In the genomic region with DNA sequence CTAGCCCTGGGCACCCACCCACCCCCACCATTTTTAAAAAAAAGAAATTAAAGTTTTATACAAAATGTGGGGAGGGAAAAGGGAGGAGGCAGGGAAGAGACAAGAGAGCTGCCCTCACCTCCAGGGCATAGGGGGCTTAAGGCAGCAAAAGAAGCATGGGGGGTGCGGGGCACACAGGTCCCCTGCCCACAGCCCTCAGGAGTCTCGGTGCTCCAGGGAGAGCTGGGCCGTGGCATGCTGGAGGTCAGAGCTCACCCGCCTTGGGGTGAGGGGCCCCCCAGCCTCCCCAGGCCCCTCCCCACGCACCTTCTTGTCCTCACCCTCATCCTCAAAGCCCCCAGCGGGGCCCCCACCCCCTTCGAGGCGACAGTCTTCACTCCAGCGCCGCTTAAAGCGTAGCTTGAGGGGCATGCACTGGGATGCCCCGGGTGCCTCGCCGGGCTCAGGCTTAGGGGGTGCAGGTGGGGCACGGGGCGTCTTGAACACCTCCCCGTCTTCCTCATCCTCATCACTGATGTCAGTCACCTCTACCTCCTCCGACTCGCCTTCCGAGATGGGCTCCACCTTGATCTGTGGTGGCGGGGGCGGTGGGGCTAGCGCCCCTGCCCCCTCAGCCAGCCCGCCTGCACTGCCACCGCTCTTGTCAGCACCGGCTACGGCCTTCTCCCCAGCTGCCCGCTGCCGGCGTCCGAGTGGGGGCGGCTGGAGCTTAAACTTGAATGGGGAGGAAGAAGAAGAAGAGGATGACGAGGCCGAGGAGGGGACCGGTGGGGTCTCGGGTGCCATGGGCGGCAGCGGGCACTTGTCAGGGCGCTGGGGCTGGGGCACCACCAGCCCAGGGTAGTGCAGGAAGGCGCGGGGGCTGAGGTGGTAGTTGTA, we compare ENCODE assay signal across 25 cellular contexts. TPM values are rescaled to one million over a fixed set of nuclear protein-coding genes. Genes with fewer than 3 reads are reported as not detected.
DNase-seq lines count a peak whose midpoint lies in the region; ATAC-seq, FAIRE-seq and TF ChIP-seq lines count a peak whose summit lies in the region.
"Had no signal": no experiment of that assay in that cellular context is flagged by ENCODE, and none has a peak within 500 bp of the region (broad histone marks: within the 10 kb centered on the region; RNA-seq: fewer than 3 reads in every experiment).

No MANE protein-coding gene starts in this region.

- no peak overlapping the region for H3K4me2 ChIP-seq in K562 (ENCODE audit: insufficient read depth, low read length)
- no peak overlapping the region for H3K4me2 ChIP-seq in osteoblast (ENCODE audit: insufficient read depth, low read length)
- H3K4me2 ChIP-seq: neural progenitor cell had no signal

- H3K79me2 ChIP-seq in K562 (ENCODE audit: control insufficient read depth, insufficient read depth, low read length) = peaks cover 50% of the 10 kb centered on the region
- H3K79me2 ChIP-seq in osteoblast (ENCODE audit: insufficient read depth, low read length) = peaks cover 64% of the 10 kb centered on the region

- H3K9me3 ChIP-seq in K562 (replicated peaks; ENCODE audit: control insufficient read depth, insufficient read depth, low read depth, low read length) (no peaks in the 10 kb centered on the region), osteoblast (ENCODE audit: low read depth, low read length) (no peaks in the 10 kb centered on the region)
- H3K9me3 ChIP-seq: SJSA1, stomach had no signal

- H3K9me3 Mint-ChIP-seq in Calu3 (ENCODE audit: low read depth, unreplicated experiment) = no peaks in the 10 kb centered on the region
- H3K9me3 Mint-ChIP-seq: IgD-negative memory B cell, neural progenitor cell had no signal

- TF ChIP-seq POLR2A in K562 (conservative IDR thresholded peaks at IDR 0.05) = peak; percentile 34; the same call in 1 of the 2 replicates

- H3K4me1 ChIP-seq in K562 (replicated peaks in 1 of 2; ENCODE audit: control insufficient read depth in 2 of 2, insufficient read depth in 2 of 2, low read length in 2 of 2) (peaks cover 25 to 58% of the 10 kb centered on the region in 2 experiments), osteoblast (ENCODE audit: insufficient read depth, low read length) (peaks cover 61% of the 10 kb centered on the region)

- H3K27ac Mint-ChIP-seq in Calu3 (ENCODE audit: unreplicated experiment) = peak overlapping the region; percentile 22
- H3K27ac Mint-ChIP-seq: neural progenitor cell had no signal

- WGBS in K562 (ENCODE audit: insufficient coverage, low coverage, missing lambda C conversion rate) = 89% methylated on average over 32 of the region's 41 CpGs

- in situ Hi-C loops in K562 (cut with MboI) = no loop called here

- DNase-seq in Calu3 (no peak), K562 (ENCODE audit: extremely low read depth in 1 of 4, low spot score in 3 of 4) (no peak), osteoblast (ENCODE audit: insufficient read length, low spot score, missing footprints) (peak; percentile 68), NCI-H187 treated with DMSO at 0.1 percent for 48 hours (lab: John Stamatoyannopoulos, UW) (no peak), inferior parietal cortex (ENCODE audit: extremely low spot score) (no peak), NCI-H1417 (lab: John Stamatoyannopoulos, UW) (no peak), amygdala (lab: John Stamatoyannopoulos, UW) (no peak)
- DNase-seq: activated CD4-positive, CD25-positive, alpha-beta regulatory T cell treated with anti-CD3 and anti-CD28 coated beads, Interleukin-2, amount 50 U/mL, for 72 hours; activated gamma-delta T cell; AML-193; effector CD4-positive, alpha-beta T cell; islet precursor cell; midbrain; MV-4-11; NCI-H524 treated with DMSO at 0.1 percent for 48 hours; retina; stomach; T-helper 9 cell had no signal

- no TSS peak for BruUV-seq in Calu3 (replicated peaks; lab: Mats Ljungman, UMichigan)
- BruUV-seq in K562 (replicated peaks; lab: Mats Ljungman, UMichigan) = no TSS peak

- TF ChIP-seq CTCF in 22Rv1 (IDR thresholded peaks at IDR 0.05) (no peak), Calu3 (IDR thresholded peaks at IDR 0.05; ENCODE audit: unreplicated experiment) (no peak), K562 (IDR thresholded peaks at IDR 0.05 in 2 of 3, conservative IDR thresholded peaks at IDR 0.05 in 1 of 3; ENCODE audit: insufficient read depth in 2 of 3, low read depth in 1 of 3, low read length in 3 of 3) (no peak), osteoblast (IDR thresholded peaks at IDR 0.05; ENCODE audit: extremely low read depth, low read depth, low read length) (no peak)

- POLR2A ChIA-PET in K562 (lab: Yijun Ruan, JAX) = interaction anchor here (1.0 kb wide), 1 partner anchor 56 kb away, joined by 3 read pairs; no protein-coding TSS in a partner anchor

- H2AFZ ChIP-seq in K562 (ENCODE audit: low read depth, low read length) (no peak overlapping the region), osteoblast (ENCODE audit: low read length) (no peak overlapping the region)
- H2AFZ ChIP-seq: neural progenitor cell had no signal

- H3K27me3 ChIP-seq in K562 (ENCODE audit: control insufficient read depth in 2 of 2, insufficient read depth in 2 of 2, low read length in 2 of 2) (no peaks in the 10 kb centered on the region), osteoblast (ENCODE audit: insufficient read depth, low read length) (no peaks in the 10 kb centered on the region)
- H3K27me3 ChIP-seq: neural progenitor cell, SJSA1, stomach had no signal

- TF ChIP-seq EP300 in K562 (IDR thresholded peaks at IDR 0.05; ENCODE audit: low read length) = no peak

- FAIRE-seq in K562 (lab: Jason Lieb, UNC) = no peak
- FAIRE-seq: G401.6, GM12878 had no signal

- peak overlapping the region; percentile 15 for H3K4me3 Mint-ChIP-seq in Calu3 (ENCODE audit: low read depth, unreplicated experiment)
- H3K4me3 Mint-ChIP-seq: brain, neural progenitor cell had no signal

- H3K36me3 Mint-ChIP-seq in Calu3 (ENCODE audit: insufficient read depth, unreplicated experiment) = peaks cover 80% of the 10 kb centered on the region
- H3K36me3 Mint-ChIP-seq: brain, IgD-negative memory B cell had no signal

- H3K9me1 ChIP-seq in K562 (ENCODE audit: control insufficient read depth, insufficient read depth, low read length) = peaks cover 4% of the 10 kb centered on the region

- H3K36me3 ChIP-seq in K562 (ENCODE audit: control insufficient read depth, insufficient read depth, low read length) (peaks cover 49% of the 10 kb centered on the region; the same call in 2 of the 3 replicates), osteoblast (ENCODE audit: insufficient read depth, low read length) (peaks cover 19% of the 10 kb centered on the region)
- H3K36me3 ChIP-seq: neural progenitor cell had no signal

- peaks cover 43% of the 10 kb centered on the region for H3K4me1 Mint-ChIP-seq in Calu3 (ENCODE audit: low read depth, unreplicated experiment)

- H4K20me1 ChIP-seq in K562 (replicated peaks; ENCODE audit: control insufficient read depth, insufficient read depth, low read length) = peaks cover 10% of the 10 kb centered on the region; the same call in 1 of the 2 replicates
- H4K20me1 ChIP-seq in osteoblast (ENCODE audit: insufficient read depth, low read length) = peaks cover 29% of the 10 kb centered on the region

- H3K27ac ChIP-seq in 22Rv1 = peak overlapping the region; percentile 95; the same call in 1 of the 2 replicates
- no peak overlapping the region for H3K27ac ChIP-seq in K562 (ENCODE audit: extremely low read depth, low read depth, low read length)
- no peak overlapping the region for H3K27ac ChIP-seq in osteoblast (ENCODE audit: low read depth, low read length)
- H3K27ac ChIP-seq: neural progenitor cell, SJSA1 had no signal

- intact Hi-C loops in Calu3 (cut with micrococcal nuclease; ENCODE audit: unreplicated experiment) (no loop called here), K562 (cut with micrococcal nuclease) (no loop called here)

- 0 out of 4 replicates have a peak overlapping the region, but pooled peaks of 1 of the 2 experiments have one; percentile 19 for H3K9ac ChIP-seq in K562 (ENCODE audit: insufficient read depth in 1 of 2, low read depth in 2 of 2, low read length in 2 of 2)
- H3K9ac ChIP-seq: neural progenitor cell had no signal

- CTCF ChIA-PET in Calu3 (lab: Charles Lee) (no interaction called here), K562 (lab: Yijun Ruan, JAX; ENCODE audit: low intra/inter-chr PET ratio) (no interaction called here)

- ATAC-seq in K562 = no peak
- ATAC-seq: GM12878 had no signal

- TF ChIP-seq RAD21 in K562 (CRISPR knock-in tag; conservative IDR thresholded peaks at IDR 0.05 in 1 of 2, IDR thresholded peaks at IDR 0.05 in 1 of 2) = no peak

- no peaks in the 10 kb centered on the region for H3K27me3 Mint-ChIP-seq in Calu3 (ENCODE audit: unreplicated experiment)

- H3K4me3 ChIP-seq in K562 (no peak overlapping the region), osteoblast (ENCODE audit: insufficient read depth, low read length) (no peak overlapping the region)
- H3K4me3 ChIP-seq: GM12878, neural progenitor cell, SJSA1, stomach had no signal

RNA-seq across cellular contexts. Expression of a gene that starts 6.1 kb away (rescaled TPM):
- total RNA-seq in Calu3 (2022) (58.8 and 60.6 TPM in 2 replicates), K562 (2014; rRNA removed) (22.7 and 25.2 TPM in 2 replicates), K562 (2014; rRNA removed; fragmentation: Illumina TruSeq; extraction: Trizol) (16.6 and 21.4 TPM in 2 replicates), K562 (2015; rRNA removed; fragmentation: Illumina TruSeq; extraction: Trizol) (31.4 and 33.3 TPM in 2 replicates), K562 (2021) (54.9 and 56.0 TPM in 2 replicates), osteoblast (16.2 and 18.1 TPM in 2 replicates)
- 22.4 and 48.7 TPM in 2 replicates for total RNA-seq in K562 (2011; cell fraction: chromatin; rRNA removed; ENCODE audit: low replicate concordance)
- total RNA-seq in K562 (2011; cell fraction: nucleolus; rRNA removed) = 25.8 and 28.0 TPM in 2 replicates
- 24.6 and 32.8 TPM in 2 replicates for total RNA-seq in K562 (2011; cell fraction: nucleoplasm; rRNA removed)
- polyA plus RNA-seq in K562 (2011; rRNA removed) (49.3 and 61.9 TPM in 2 replicates), K562 (2014; fragmentation: Illumina TruSeq; extraction: Trizol) (90.0 and 90.7 TPM in 2 replicates), K562 (2014; fragmentation: Nextera tagmentation; extraction: Ambion mirVana) (under 1 TPM; 0.62 to 0.89 TPM), K562 (2014; rRNA removed) (54.2 and 55.4 TPM in 2 replicates)
- 72.0 and 94.0 TPM in 2 replicates for polyA plus RNA-seq in K562 (2011; cell fraction: cytosol; rRNA removed)
- 46.6 and 64.9 TPM in 2 replicates for polyA plus RNA-seq in K562 (2011; cell fraction: nucleus; rRNA removed)
- polyA plus RNA-seq in K562 (2012) = 48.3 and 56.6 TPM in 2 replicates
- 18.3 and 32.8 TPM in 2 replicates for polyA minus RNA-seq in K562 (2011; rRNA and poly(A)+ RNA removed)
- polyA minus RNA-seq in K562 (2011; cell fraction: cytosol; rRNA and poly(A)+ RNA removed) = 31.4 and 33.4 TPM in 2 replicates
- polyA minus RNA-seq in K562 (2011; cell fraction: nucleus; rRNA and poly(A)+ RNA removed) = 7.9 and 9.6 TPM in 2 replicates

RNA-seq across cellular contexts. Expression of a gene that starts 6.4 kb away (rescaled TPM):
- 100 and 124 TPM in 2 replicates for total RNA-seq in Calu3 (2022)
- 105 and 266 TPM in 2 replicates for total RNA-seq in K562 (2011; cell fraction: chromatin; rRNA removed; ENCODE audit: low replicate concordance)
- total RNA-seq in K562 (2011; cell fraction: nucleolus; rRNA removed) = 150 and 152 TPM in 2 replicates
- 89.4 and 93.6 TPM in 2 replicates for total RNA-seq in K562 (2011; cell fraction: nucleoplasm; rRNA removed)
- 27.1 and 29.8 TPM in 2 replicates for total RNA-seq in K562 (2014; rRNA removed)
- total RNA-seq in K562 (2014; rRNA removed; fragmentation: Illumina TruSeq; extraction: Trizol) = 19.0 and 20.0 TPM in 2 replicates
- total RNA-seq in K562 (2015; rRNA removed; fragmentation: Illumina TruSeq; extraction: Trizol) = 26.5 and 30.0 TPM in 2 replicates
- total RNA-seq in K562 (2021) = 72.7 and 75.4 TPM in 2 replicates
- 27.0 and 41.5 TPM in 2 replicates for polyA plus RNA-seq in K562 (2011; rRNA removed)
- 33.1 and 53.6 TPM in 2 replicates for polyA plus RNA-seq in K562 (2011; cell fraction: cytosol; rRNA removed)
- polyA plus RNA-seq in K562 (2011; cell fraction: nucleus; rRNA removed) = 142 and 197 TPM in 2 replicates
- polyA plus RNA-seq in K562 (2012) = 34.3 and 44.0 TPM in 2 replicates
- polyA plus RNA-seq in K562 (2014; fragmentation: Illumina TruSeq; extraction: Trizol) = 28.9 and 45.7 TPM in 2 replicates
- under 1 TPM; 0.03 to 0.13 TPM for polyA plus RNA-seq in K562 (2014; fragmentation: Nextera tagmentation; extraction: Ambion mirVana)
- polyA plus RNA-seq in K562 (2014; rRNA removed) = 54.9 and 62.2 TPM in 2 replicates
- 16.2 and 21.5 TPM in 2 replicates for polyA minus RNA-seq in K562 (2011; rRNA and poly(A)+ RNA removed)
- 31.7 and 33.0 TPM in 2 replicates for polyA minus RNA-seq in K562 (2011; cell fraction: cytosol; rRNA and poly(A)+ RNA removed)
- 30.3 and 43.7 TPM in 2 replicates for polyA minus RNA-seq in K562 (2011; cell fraction: nucleus; rRNA and poly(A)+ RNA removed)
- 31.8 and 44.8 TPM in 2 replicates for total RNA-seq in osteoblast

RNA-seq across cellular contexts. Expression of a gene that starts 20.5 kb away (rescaled TPM):
- 72.6 and 75.5 TPM in 2 replicates for total RNA-seq in Calu3 (2022)
- total RNA-seq in K562 (2011; cell fraction: chromatin; rRNA removed; ENCODE audit: low replicate concordance) = 24.1 and 86.8 TPM in 2 replicates
- total RNA-seq in K562 (2011; cell fraction: nucleolus; rRNA removed) = 64.6 and 65.9 TPM in 2 replicates
- total RNA-seq in K562 (2011; cell fraction: nucleoplasm; rRNA removed) = 39.3 and 41.3 TPM in 2 replicates
- 13.6 and 13.7 TPM in 2 replicates for total RNA-seq in K562 (2014; rRNA removed)
- 1.5 and 2.2 TPM in 2 replicates for total RNA-seq in K562 (2014; rRNA removed; fragmentation: Illumina TruSeq; extraction: Trizol)
- total RNA-seq in K562 (2015; rRNA removed; fragmentation: Illumina TruSeq; extraction: Trizol) = 8.6 and 8.7 TPM in 2 replicates
- 37.6 and 44.7 TPM in 2 replicates for total RNA-seq in K562 (2021)
- polyA plus RNA-seq in K562 (2011; rRNA removed) = 3.0 and 5.8 TPM in 2 replicates
- 4.3 and 10.0 TPM in 2 replicates for polyA plus RNA-seq in K562 (2011; cell fraction: cytosol; rRNA removed)
- polyA plus RNA-seq in K562 (2011; cell fraction: nucleus; rRNA removed) = 37.3 and 64.7 TPM in 2 replicates
- 24.4 and 27.9 TPM in 2 replicates for polyA plus RNA-seq in K562 (2012)
- polyA plus RNA-seq in K562 (2014; fragmentation: Illumina TruSeq; extraction: Trizol) = 12.0 and 21.5 TPM in 2 replicates
- under 1 TPM; 0.07 to 0.13 TPM for polyA plus RNA-seq in K562 (2014; fragmentation: Nextera tagmentation; extraction: Ambion mirVana)
- 18.9 and 19.9 TPM in 2 replicates for polyA plus RNA-seq in K562 (2014; rRNA removed)
- 1.8 and 2.4 TPM in 2 replicates for polyA minus RNA-seq in K562 (2011; rRNA and poly(A)+ RNA removed)
- polyA minus RNA-seq in K562 (2011; cell fraction: cytosol; rRNA and poly(A)+ RNA removed) = 12.8 and 21.3 TPM in 2 replicates
- 14.4 and 16.6 TPM in 2 replicates for polyA minus RNA-seq in K562 (2011; cell fraction: nucleus; rRNA and poly(A)+ RNA removed)
- 33.6 and 39.1 TPM in 2 replicates for total RNA-seq in osteoblast

RNA-seq across cellular contexts. Expression of a gene that starts 28.4 kb away (rescaled TPM):
- total RNA-seq in Calu3 (2022) (25.4 and 32.3 TPM in 2 replicates), K562 (2014; rRNA removed) (8.3 and 11.5 TPM in 2 replicates), K562 (2014; rRNA removed; fragmentation: Illumina TruSeq; extraction: Trizol) (5.3 and 6.1 TPM in 2 replicates), K562 (2015; rRNA removed; fragmentation: Illumina TruSeq; extraction: Trizol) (7.6 and 8.2 TPM in 2 replicates), K562 (2021) (17.9 and 19.9 TPM in 2 replicates), osteoblast (11.5 and 11.9 TPM in 2 replicates)
- total RNA-seq in K562 (2011; cell fraction: chromatin; rRNA removed; ENCODE audit: low replicate concordance) = 21.1 and 52.8 TPM in 2 replicates
- 30.7 and 40.2 TPM in 2 replicates for total RNA-seq in K562 (2011; cell fraction: nucleolus; rRNA removed)
- 23.1 and 30.6 TPM in 2 replicates for total RNA-seq in K562 (2011; cell fraction: nucleoplasm; rRNA removed)
- polyA plus RNA-seq in K562 (2011; rRNA removed) (4.2 and 8.3 TPM in 2 replicates), K562 (2014; fragmentation: Illumina TruSeq; extraction: Trizol) (6.5 and 8.6 TPM in 2 replicates), K562 (2014; fragmentation: Nextera tagmentation; extraction: Ambion mirVana) (1 to 10 TPM; 1.3 to 2.2 TPM), K562 (2014; rRNA removed) (6.2 and 7.4 TPM in 2 replicates)
- 5.2 and 8.1 TPM in 2 replicates for polyA plus RNA-seq in K562 (2011; cell fraction: cytosol; rRNA removed)
- polyA plus RNA-seq in K562 (2011; cell fraction: nucleus; rRNA removed) = 7.2 and 8.4 TPM in 2 replicates
- 8.0 and 13.2 TPM in 2 replicates for polyA plus RNA-seq in K562 (2012)
- polyA minus RNA-seq in K562 (2011; rRNA and poly(A)+ RNA removed) = 10.0 and 13.2 TPM in 2 replicates
- polyA minus RNA-seq in K562 (2011; cell fraction: cytosol; rRNA and poly(A)+ RNA removed) = 6.9 TPM in 2 replicates
- polyA minus RNA-seq in K562 (2011; cell fraction: nucleus; rRNA and poly(A)+ RNA removed) = 9.0 and 12.9 TPM in 2 replicates

RNA-seq across cellular contexts. Expression of a gene that starts 31.0 kb away (rescaled TPM):
- total RNA-seq in Calu3 (2022) (67.5 and 78.3 TPM in 2 replicates), K562 (2014; rRNA removed) (37.5 and 53.6 TPM in 2 replicates), K562 (2014; rRNA removed; fragmentation: Illumina TruSeq; extraction: Trizol) (12.5 and 16.8 TPM in 2 replicates), K562 (2015; rRNA removed; fragmentation: Illumina TruSeq; extraction: Trizol) (24.1 and 24.5 TPM in 2 replicates), K562 (2021) (35.9 and 37.3 TPM in 2 replicates), osteoblast (19.9 and 26.2 TPM in 2 replicates)
- 11.8 and 32.9 TPM in 2 replicates for total RNA-seq in K562 (2011; cell fraction: chromatin; rRNA removed; ENCODE audit: low replicate concordance)
- 28.2 and 29.9 TPM in 2 replicates for total RNA-seq in K562 (2011; cell fraction: nucleolus; rRNA removed)
- 20.2 and 21.2 TPM in 2 replicates for total RNA-seq in K562 (2011; cell fraction: nucleoplasm; rRNA removed)
- polyA plus RNA-seq in K562 (2011; rRNA removed) (29.2 and 36.2 TPM in 2 replicates), K562 (2014; fragmentation: Illumina TruSeq; extraction: Trizol) (31.3 and 34.0 TPM in 2 replicates), K562 (2014; fragmentation: Nextera tagmentation; extraction: Ambion mirVana) (1 to 10 TPM; 4.3 to 4.7 TPM), K562 (2014; rRNA removed) (43.0 and 47.8 TPM in 2 replicates)
- 52.8 and 104 TPM in 2 replicates for polyA plus RNA-seq in K562 (2011; cell fraction: cytosol; rRNA removed)
- polyA plus RNA-seq in K562 (2011; cell fraction: nucleus; rRNA removed) = 35.0 and 53.5 TPM in 2 replicates
- 28.1 and 29.6 TPM in 2 replicates for polyA plus RNA-seq in K562 (2012)
- 9.9 and 15.1 TPM in 2 replicates for polyA minus RNA-seq in K562 (2011; rRNA and poly(A)+ RNA removed)
- 15.5 and 17.2 TPM in 2 replicates for polyA minus RNA-seq in K562 (2011; cell fraction: cytosol; rRNA and poly(A)+ RNA removed)
- polyA minus RNA-seq in K562 (2011; cell fraction: nucleus; rRNA and poly(A)+ RNA removed) = 8.8 and 9.7 TPM in 2 replicates
